Comparison of ENCODE assay signal across 35 cellular contexts in genomic region chr5:113719549-113719948, GRCh38.
"Had no signal": no experiment of that assay in that cellular context is flagged by ENCODE, and none has a peak within 500 bp of the region (broad histone marks: within the 10 kb centered on the region; RNA-seq: fewer than 3 reads in every experiment).

No MANE protein-coding gene starts in this region.

- FAIRE-seq: endometrium, endothelial cell of umbilical vein had no signal

- H3K4me1 ChIP-seq: adrenal gland, ascending aorta, breast epithelium, colonic mucosa, esophagus squamous epithelium had no signal

- DNase-seq: activated CD4-positive, alpha-beta T cell treated with anti-CD3 and anti-CD28 coated beads for 1 hour; activated CD4-positive, alpha-beta T cell treated with anti-CD3 and anti-CD28 coated beads for 4 hours; activated CD4-positive, alpha-beta T cell treated with anti-CD3 and anti-CD28 coated beads, Interleukin-2, amount 10 ng/mL, durations not matched to agents 7 days and 5 days; activated CD4-positive, alpha-beta T cell treated with anti-CD3 and anti-CD28 coated beads, Interleukin-2, amount 50 U/mL, for 48 hours; activated CD8-positive, alpha-beta memory T cell treated with anti-CD3 and anti-CD28 coated beads, Interleukin-2, amount 10 ng/mL, durations not matched to agents 7 days and 5 days; activated CD8-positive, alpha-beta memory T cell treated with anti-CD3 and anti-CD28 coated beads, Interleukin-2, amount 50 U/mL, for 4 hours; activated CD8-positive, alpha-beta T cell treated with anti-CD3 and anti-CD28 coated beads, Interleukin-2, amount 10 ng/mL, durations not matched to agents 7 days and 5 days; activated effector memory CD4-positive, alpha-beta T cell treated with anti-CD3 and anti-CD28 coated beads, Interleukin-2, amount 50 U/mL, for 16 hours; activated naive CD4-positive, alpha-beta T cell treated with anti-CD3 and anti-CD28 coated beads for 36 hours; activated naive CD8-positive, alpha-beta T cell treated with anti-CD3 and anti-CD28 coated beads for 36 hours; activated naive CD8-positive, alpha-beta T cell treated with anti-CD3 and anti-CD28 coated beads, Interleukin-2, amount 50 U/mL, for 24 hours; activated T-cell treated with anti-CD3 and anti-CD28 coated beads, Interleukin-2, amount 50 U/mL, for 1 hour; activated T-cell treated with anti-CD3 and anti-CD28 coated beads, Interleukin-2, amount 50 U/mL, for 48 hours; adrenal gland; amygdala; central memory CD4-positive, alpha-beta T cell; cerebellar nuclear complex; colonic mucosa; effector CD8-positive, alpha-beta T cell; esophagus squamous epithelium; head of caudate nucleus; T-helper 1 cell; T-helper 17 cell; T1000 had no signal

- H3K36me3 Mint-ChIP-seq: activated CD8-positive, alpha-beta memory T cell treated with anti-CD3 and anti-CD28 coated beads, Interleukin-2, amount 10 ng/mL, durations not matched to agents 7 days and 5 days; activated naive CD4-positive, alpha-beta T cell treated with anti-CD3 and anti-CD28 coated beads, Interleukin-2, amount 50 U/mL, for 24 hours; activated naive CD8-positive, alpha-beta T cell treated with anti-CD3 and anti-CD28 coated beads for 36 hours; brain had no signal

- H3K27ac ChIP-seq: adrenal gland, ascending aorta, breast epithelium, cardiac muscle cell, colonic mucosa, epithelial cell of prostate, esophagus squamous epithelium had no signal

- H3K4me3 ChIP-seq: adrenal gland, ascending aorta, breast epithelium, cardiac muscle cell, colonic mucosa, esophagus squamous epithelium had no signal

- H3K27me3 ChIP-seq: adrenal gland, ascending aorta, breast epithelium, cardiac muscle cell, colonic mucosa, esophagus squamous epithelium had no signal

- H3K4me3 Mint-ChIP-seq: activated CD4-positive, alpha-beta T cell treated with anti-CD3 and anti-CD28 coated beads, Interleukin-2, amount 10 ng/mL, durations not matched to agents 7 days and 5 days; activated CD8-positive, alpha-beta memory T cell treated with anti-CD3 and anti-CD28 coated beads, Interleukin-2, amount 10 ng/mL, durations not matched to agents 7 days and 5 days; activated CD8-positive, alpha-beta T cell treated with anti-CD3 and anti-CD28 coated beads, Interleukin-2, amount 10 ng/mL, durations not matched to agents 7 days and 5 days; activated naive CD4-positive, alpha-beta T cell treated with anti-CD3 and anti-CD28 coated beads for 36 hours; activated naive CD4-positive, alpha-beta T cell treated with anti-CD3 and anti-CD28 coated beads, Interleukin-2, amount 50 U/mL, for 24 hours; activated naive CD8-positive, alpha-beta T cell treated with anti-CD3 and anti-CD28 coated beads for 36 hours; activated naive CD8-positive, alpha-beta T cell treated with anti-CD3 and anti-CD28 coated beads, Interleukin-2, amount 50 U/mL, for 24 hours; activated T-helper 1 cell treated with anti-CD3 and anti-CD28 coated beads, Interleukin-12 subunit alpha, Interleukin-12 subunit beta, Interleukin-2, Interleukin-4 antibody, amounts not matched to agents 30 ng/mL and 10 ng/mL and 1 ng/mL, durations not matched to agents 14 hours and 24 hours and 36 hours; brain; T-helper 17 cell; T-helper 2 cell treated with Interferon-gamma antibody and Interleukin-4, amounts not matched to agents 5 μg/mL and 100 μg/mL, for 36 hours had no signal

- H3K27me3 Mint-ChIP-seq: activated CD4-positive, alpha-beta T cell treated with anti-CD3 and anti-CD28 coated beads, Interleukin-2, amount 10 ng/mL, durations not matched to agents 7 days and 5 days; activated CD8-positive, alpha-beta memory T cell treated with anti-CD3 and anti-CD28 coated beads, Interleukin-2, amount 10 ng/mL, durations not matched to agents 7 days and 5 days; activated naive CD4-positive, alpha-beta T cell treated with anti-CD3 and anti-CD28 coated beads, Interleukin-2, amount 50 U/mL, for 24 hours; activated naive CD8-positive, alpha-beta T cell treated with anti-CD3 and anti-CD28 coated beads for 36 hours; brain; T-helper 17 cell had no signal

- H3K4me1 Mint-ChIP-seq: activated CD4-positive, alpha-beta T cell treated with anti-CD3 and anti-CD28 coated beads, Interleukin-2, amount 10 ng/mL, durations not matched to agents 7 days and 5 days; activated CD8-positive, alpha-beta memory T cell treated with anti-CD3 and anti-CD28 coated beads, Interleukin-2, amount 10 ng/mL, durations not matched to agents 7 days and 5 days; activated naive CD4-positive, alpha-beta T cell treated with anti-CD3 and anti-CD28 coated beads, Interleukin-2, amount 50 U/mL, for 24 hours; activated naive CD8-positive, alpha-beta T cell treated with anti-CD3 and anti-CD28 coated beads for 36 hours; activated naive CD8-positive, alpha-beta T cell treated with anti-CD3 and anti-CD28 coated beads, Interleukin-2, amount 50 U/mL, for 24 hours; brain; T-helper 17 cell had no signal

- ATAC-seq: activated CD8-positive, alpha-beta memory T cell treated with anti-CD3 and anti-CD28 coated beads, Interleukin-2, amount 10 ng/mL, durations not matched to agents 7 days and 5 days; activated CD8-positive, alpha-beta T cell treated with anti-CD3 and anti-CD28 coated beads, Interleukin-2, amount 10 ng/mL, durations not matched to agents 7 days and 5 days; activated naive CD8-positive, alpha-beta T cell treated with anti-CD3 and anti-CD28 coated beads, Interleukin-2, amount 50 U/mL, for 24 hours; T-helper 17 cell had no signal

- H3K27ac Mint-ChIP-seq: activated CD4-positive, alpha-beta T cell treated with anti-CD3 and anti-CD28 coated beads, Interleukin-2, amount 10 ng/mL, durations not matched to agents 7 days and 5 days; activated CD8-positive, alpha-beta memory T cell treated with anti-CD3 and anti-CD28 coated beads, Interleukin-2, amount 10 ng/mL, durations not matched to agents 7 days and 5 days; activated CD8-positive, alpha-beta T cell treated with anti-CD3 and anti-CD28 coated beads, Interleukin-2, amount 10 ng/mL, durations not matched to agents 7 days and 5 days; activated naive CD4-positive, alpha-beta T cell treated with anti-CD3 and anti-CD28 coated beads for 36 hours; activated naive CD4-positive, alpha-beta T cell treated with anti-CD3 and anti-CD28 coated beads, Interleukin-2, amount 50 U/mL, for 24 hours; activated naive CD8-positive, alpha-beta T cell treated with anti-CD3 and anti-CD28 coated beads for 36 hours; activated naive CD8-positive, alpha-beta T cell treated with anti-CD3 and anti-CD28 coated beads, Interleukin-2, amount 50 U/mL, for 24 hours; activated T-helper 1 cell treated with anti-CD3 and anti-CD28 coated beads, Interleukin-12 subunit alpha, Interleukin-12 subunit beta, Interleukin-2, Interleukin-4 antibody, amounts not matched to agents 30 ng/mL and 10 ng/mL and 1 ng/mL, durations not matched to agents 14 hours and 24 hours and 36 hours; activated T-helper 2 cell treated with anti-CD3 and anti-CD28 coated beads, Interferon-gamma antibody, Interleukin-2, Interleukin-4, amounts not matched to agents 10 μg/mL and 5 μg/mL and 100 μg/mL, durations not matched to agents 14 hours and 24 hours and 36 hours; brain; T-helper 17 cell; T-helper 2 cell treated with Interferon-gamma antibody and Interleukin-4, amounts not matched to agents 5 μg/mL and 100 μg/mL, for 36 hours had no signal

- H3K36me3 ChIP-seq: adrenal gland, ascending aorta, breast epithelium, cardiac muscle cell, colonic mucosa, esophagus squamous epithelium had no signal

- H3K9me3 ChIP-seq: adrenal gland, ascending aorta, colonic mucosa, esophagus squamous epithelium had no signal
